In genomic region chr10:85891471-85891870, GRCh38 we compare ENCODE assay signal across 24 cellular contexts.
A peak's percentile ranks its signal among the peaks of the same experiment; 100 is the strongest.
DNase-seq lines count a peak whose midpoint lies in the region; ATAC-seq and TF ChIP-seq lines count a peak whose summit lies in the region.
"Had no signal": no experiment of that assay in that cellular context is flagged by ENCODE, and none has a peak within 500 bp of the region (broad histone marks: within the 10 kb centered on the region; RNA-seq: fewer than 3 reads in every experiment).

No MANE protein-coding gene starts in this region.

- POLR2A ChIA-PET in WTC11 (lab: Charles Lee) (no interaction called here), MCF 10A (lab: Yijun Ruan, JAX) (no interaction called here)

- no peak overlapping the region for H3K9ac ChIP-seq in colonic mucosa (ENCODE audit: low read depth in 2 of 2, low read length in 2 of 2)
- H3K9ac ChIP-seq: BLaER1 treated with 17β-estradiol and CSF1 and Interleukin-3, amounts not matched to agents 10 nM and 100 nM had no signal

- H3K36me3 Mint-ChIP-seq in WTC11 (peaks cover 3% of the 10 kb centered on the region), MCF 10A (ENCODE audit: insufficient read depth, unreplicated experiment) (no peaks in the 10 kb centered on the region)
- H3K36me3 Mint-ChIP-seq: CD14-positive monocyte; CD8-positive, alpha-beta memory T cell had no signal

- TF ChIP-seq CTCF in WTC11 (IDR thresholded peaks at IDR 0.05) (no peak), MCF 10A (IDR thresholded peaks at IDR 0.05; ENCODE audit: unreplicated experiment) (no peak), colonic mucosa (IDR thresholded peaks at IDR 0.05) (no peak)

- peak; percentile 72 for ATAC-seq in WTC11
- ATAC-seq: A549, HCT116 had no signal

- peaks cover 34% of the 10 kb centered on the region for H3K9me3 Mint-ChIP-seq in WTC11
- peaks cover 30% of the 10 kb centered on the region for H3K9me3 Mint-ChIP-seq in MCF 10A (ENCODE audit: unreplicated experiment)
- H3K9me3 Mint-ChIP-seq: CD4-positive, alpha-beta T cell had no signal

- H3K4me1 Mint-ChIP-seq in WTC11 (peaks cover 38% of the 10 kb centered on the region), MCF 10A (ENCODE audit: insufficient read depth, unreplicated experiment) (no peaks in the 10 kb centered on the region)
- H3K4me1 Mint-ChIP-seq: CD14-positive monocyte; CD8-positive, alpha-beta memory T cell had no signal

- no peak overlapping the region for H3K27ac Mint-ChIP-seq in WTC11
- H3K27ac Mint-ChIP-seq in MCF 10A (ENCODE audit: low read depth, unreplicated experiment): no peak overlapping the region
- H3K27ac Mint-ChIP-seq: CD14-positive monocyte; CD4-positive, alpha-beta T cell; CD8-positive, alpha-beta memory T cell; HFFc6 had no signal

- H3K27me3 ChIP-seq in H7 (ENCODE audit: control insufficient read depth, insufficient read depth, low read length) (no peaks in the 10 kb centered on the region), colonic mucosa (no peaks in the 10 kb centered on the region)
- H3K27me3 ChIP-seq: BE2C; BLaER1 treated with 17β-estradiol and CSF1 and Interleukin-3, amounts not matched to agents 10 nM and 100 nM had no signal

- H3K36me3 ChIP-seq in H7 (replicated peaks; ENCODE audit: control insufficient read depth, insufficient read depth, low read length) (no peaks in the 10 kb centered on the region), colonic mucosa (no peaks in the 10 kb centered on the region)
- H3K36me3 ChIP-seq: BE2C; BLaER1 treated with 17β-estradiol and CSF1 and Interleukin-3, amounts not matched to agents 10 nM and 100 nM had no signal

- no TSS peak for BruUV-seq in MCF 10A (replicated peaks; lab: Mats Ljungman, UMichigan)

- no peak overlapping the region for H3K27ac ChIP-seq in colonic mucosa
- H3K27ac ChIP-seq: A549; BLaER1 treated with 17β-estradiol and CSF1 and Interleukin-3, amounts not matched to agents 10 nM and 100 nM had no signal

- peak; percentile 17 for DNase-seq in H7
- DNase-seq in WTC11 (ENCODE audit: low spot score): no peak
- DNase-seq in iPS DF 19.7 (ENCODE audit: low read depth, low spot score): peak; percentile 3
- DNase-seq in MCF 10A (ENCODE audit: unreplicated experiment): no peak
- no peak for DNase-seq in iPS-NIHi7 (ENCODE audit: extremely low spot score)
- no peak for DNase-seq in colonic mucosa
- DNase-seq: 8988T; ACHN; AML-193; BE2C; Calu3; CD4-positive, alpha-beta T cell; CD8-positive, alpha-beta memory T cell; COR-L47; DMS53; DMS79 treated with DMSO at 0.1 percent for 48 hours; GF-D8; GOT3; H9; HFFc6 had no signal

- H3K4me3 ChIP-seq in H7 (ENCODE audit: insufficient read depth, low read depth, low read length) (no peak overlapping the region), colonic mucosa (no peak overlapping the region)
- H3K4me3 ChIP-seq: A549; BLaER1 treated with 17β-estradiol and CSF1 and Interleukin-3, amounts not matched to agents 10 nM and 100 nM had no signal

- no peaks in the 10 kb centered on the region for H3K4me1 ChIP-seq in colonic mucosa
- H3K4me1 ChIP-seq: BE2C; BLaER1 treated with 17β-estradiol and CSF1 and Interleukin-3, amounts not matched to agents 10 nM and 100 nM had no signal

- H3K27me3 Mint-ChIP-seq in WTC11 (ENCODE audit: low read depth): no peaks in the 10 kb centered on the region
- H3K27me3 Mint-ChIP-seq in MCF 10A (ENCODE audit: insufficient read depth, unreplicated experiment): no peaks in the 10 kb centered on the region

- intact Hi-C loops in MCF 10A (cut with micrococcal nuclease): no loop called here
- intact Hi-C loops in colonic mucosa (cut with DNase I): no loop called here

- H3K4me3 Mint-ChIP-seq in WTC11: peak overlapping the region; percentile 3; the same call in 1 of the 2 replicates
- H3K4me3 Mint-ChIP-seq in MCF 10A (ENCODE audit: unreplicated experiment): no peak overlapping the region
- H3K4me3 Mint-ChIP-seq: CD14-positive monocyte; CD4-positive, alpha-beta T cell; CD8-positive, alpha-beta memory T cell; H9; HFFc6 had no signal

- CTCF ChIA-PET in WTC11 (lab: Charles Lee): interaction anchor here (1.0 kb wide), 1 partner anchor 248 kb away, joined by 3 read pairs; no protein-coding TSS in a partner anchor
- CTCF ChIA-PET in MCF 10A (lab: Yijun Ruan, JAX): interaction anchor here (0.7 kb wide), 1 partner anchor 105 kb away, joined by 4 read pairs; no protein-coding TSS in a partner anchor

- H3K9me3 ChIP-seq in colonic mucosa: no peaks in the 10 kb centered on the region
- H3K9me3 ChIP-seq: A549; BE2C; BLaER1 treated with 17β-estradiol and CSF1 and Interleukin-3, amounts not matched to agents 10 nM and 100 nM had no signal

TF ChIP-seq in WTC11, 78 proteins besides CTCF, POLR2A, EP300 and RAD21:
- TF ChIP-seq ERG (CRISPR knock-in tag; IDR thresholded peaks at IDR 0.05) (no peak), ZNF416 (CRISPR knock-in tag; IDR thresholded peaks at IDR 0.05) (no peak), ZMAT4 (CRISPR knock-in tag; IDR thresholded peaks at IDR 0.05) (no peak)

Comparison
In these comparisons a context has a peak if more than half of its experiments do, and no peak if none do; other contexts are left out.
1. DNase-seq: peak in H7 (single experiment) and iPS DF 19.7 (single experiment); none in WTC11 (single experiment), MCF 10A (single experiment), iPS-NIHi7 (single experiment) and colonic mucosa (single experiment).